ENCODE assay signal across 27 cellular contexts in genomic region chr2:135252805-135253458, GRCh38.
"Had no signal": no experiment of that assay in that cellular context is flagged by ENCODE, and none has a peak within 500 bp of the region (broad histone marks: within the 10 kb centered on the region; RNA-seq: fewer than 3 reads in every experiment).

No MANE protein-coding gene starts in this region.

- H3K4me3 Mint-ChIP-seq: endodermal cell; immature natural killer cell; memory B cell; mesothelial cell of epicardium; natural killer cell treated with Interleukin-12 subunit alpha and Interleukin-12 subunit beta and Interleukin-15 and Interleukin-18, amount 100 ng/mL, for 72 hours; neural progenitor cell; stimulated activated naive B cell treated with anti-CD40 and anti-IgM and Interleukin-4, amounts not matched to agents 10 μg/mL and 1 μg/mL and 100 μg/mL, for 72 hours had no signal

- H3K27ac Mint-ChIP-seq: endodermal cell; immature natural killer cell; memory B cell; mesothelial cell of epicardium; natural killer cell treated with Interleukin-12 subunit alpha and Interleukin-12 subunit beta and Interleukin-15 and Interleukin-18, amount 100 ng/mL, for 72 hours; neural progenitor cell; stimulated activated naive B cell treated with anti-CD40 and anti-IgM and Interleukin-4, amounts not matched to agents 10 μg/mL and 1 μg/mL and 100 μg/mL, for 72 hours had no signal

- H3K36me3 ChIP-seq: colonic mucosa, lower lobe of right lung, neural progenitor cell, thoracic aorta, transverse colon had no signal

- H3K27me3 ChIP-seq: colonic mucosa, hepatocyte, neural progenitor cell, spleen, stomach, transverse colon had no signal

- H3K4me1 Mint-ChIP-seq: endodermal cell, immature natural killer cell, mesothelial cell of epicardium had no signal

- H3K9ac ChIP-seq: neural progenitor cell had no signal

- H3K79me2 ChIP-seq: hepatocyte had no signal

- H2AFZ ChIP-seq: hepatocyte, neural progenitor cell had no signal

- H3K27ac ChIP-seq: colonic mucosa, hepatocyte, left ventricle myocardium inferior, lower lobe of right lung, neural progenitor cell, psoas muscle, spleen, stomach, thoracic aorta, transverse colon had no signal

- DNase-seq: colonic mucosa; effector CD4-positive, alpha-beta T cell; endodermal cell; erythroblast; foreskin melanocyte; head of caudate nucleus; immature natural killer cell; left cardiac atrium; left ventricle myocardium inferior; lower lobe of right lung; occipital lobe; psoas muscle; retina; spleen; stimulated activated CD4-positive, alpha-beta T cell treated with anti-CD3 and anti-CD28 coated beads, Interleukin-15, amount 100 ng/mL, for 24 hours; stimulated activated CD4-positive, alpha-beta T cell treated with anti-CD3 and anti-CD28 coated beads, Interleukin-1b, Interleukin-23, amount 100 ng/mL, for 48 hours; stimulated activated CD4-positive, alpha-beta T cell treated with anti-CD3 and anti-CD28 coated beads, Interleukin-4, amount 100 ng/mL, for 24 hours; stimulated activated naive B cell treated with anti-CD40 and anti-IgM and Interleukin-4, amounts not matched to agents 10 μg/mL and 1 μg/mL and 100 μg/mL, for 72 hours; stomach; substantia nigra; transverse colon had no signal

- H3K9me3 ChIP-seq: colonic mucosa, psoas muscle had no signal

- H3K4me3 ChIP-seq: colonic mucosa, hepatocyte, left ventricle myocardium inferior, lower lobe of right lung, neural progenitor cell, psoas muscle, spleen, stomach, thoracic aorta, transverse colon had no signal

- H3K4me1 ChIP-seq: colonic mucosa, left ventricle myocardium inferior, lower lobe of right lung, psoas muscle, spleen, stomach, transverse colon had no signal

- H3K27me3 Mint-ChIP-seq: memory B cell; natural killer cell treated with Interleukin-12 subunit alpha and Interleukin-12 subunit beta and Interleukin-15 and Interleukin-18, amount 100 ng/mL, for 72 hours; stimulated activated naive B cell treated with anti-CD40 and anti-IgM and Interleukin-4, amounts not matched to agents 10 μg/mL and 1 μg/mL and 100 μg/mL, for 72 hours had no signal

- H3K4me2 ChIP-seq: hepatocyte, neural progenitor cell had no signal
